ENCODE assay signal across 2 cellular contexts in the genomic region with DNA sequence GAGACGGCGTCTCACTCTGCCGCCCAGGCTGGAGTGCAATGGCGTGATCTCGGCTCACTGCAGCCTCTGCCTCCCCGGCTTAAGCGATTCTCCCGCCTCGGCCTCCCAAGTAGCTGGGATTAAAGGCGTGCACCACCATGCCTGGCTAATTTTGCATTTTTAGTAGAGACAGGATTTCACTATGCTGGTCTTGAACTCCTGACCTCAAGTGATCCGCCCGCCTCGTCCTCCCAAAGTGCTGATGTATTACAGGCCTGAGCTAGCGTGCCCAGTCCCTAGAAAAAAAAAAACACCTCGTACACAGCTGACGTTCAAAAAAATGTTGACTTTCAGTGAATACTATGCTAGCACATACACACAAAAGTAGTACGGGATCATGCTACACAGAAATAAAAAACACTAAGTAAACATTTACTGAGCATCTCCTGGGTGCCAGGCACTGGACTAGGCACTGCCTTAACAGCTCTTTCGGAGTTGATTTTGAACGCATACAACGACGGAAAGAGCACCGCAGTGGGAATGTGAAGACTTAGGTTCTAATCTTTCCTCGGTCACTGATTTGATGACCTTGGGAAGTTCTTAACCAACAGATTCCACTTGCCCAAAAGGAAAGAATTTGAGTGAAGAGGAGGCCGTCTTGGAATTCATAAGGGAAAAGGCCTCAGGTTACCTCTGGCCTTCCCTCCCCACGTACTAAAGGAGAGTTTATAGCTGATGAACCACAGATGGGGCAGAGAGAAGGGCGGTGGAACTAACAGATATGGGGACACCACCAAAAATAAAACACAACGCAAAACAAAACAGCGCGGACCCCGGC.
TF ChIP-seq lines count a peak whose summit lies in the region.

No MANE protein-coding gene starts in this region.

TF ChIP-seq in A549, 52 proteins besides CTCF, POLR2A, EP300 and RAD21 (continued from another document):
- TF ChIP-seq RCOR1 (IDR thresholded peaks at IDR 0.05; ENCODE audit: low read depth, low read length) (no peak), USF2 (IDR thresholded peaks at IDR 0.05) (no peak), MAFK (IDR thresholded peaks at IDR 0.05; ENCODE audit: partially characterized antibody) (no peak), MYC (IDR thresholded peaks at IDR 0.05; ENCODE audit: borderline replicate concordance, low read length) (no peak), ELK1 (IDR thresholded peaks at IDR 0.05; ENCODE audit: low read depth, low read length) (no peak), FOSB (CRISPR knock-in tag; IDR thresholded peaks at IDR 0.05) (no peak)

TF ChIP-seq in HCT116, 20 proteins besides CTCF, POLR2A, EP300 and RAD21 (continued from another document):
- TF ChIP-seq YY1 (IDR thresholded peaks at IDR 0.05; ENCODE audit: extremely low read depth, insufficient replicate concordance, low read depth, low read length): no peak
- no peak for TF ChIP-seq ZNF274 (IDR thresholded peaks at IDR 0.05; ENCODE audit: low read depth, low read length)
- no peak for TF ChIP-seq JUND (IDR thresholded peaks at IDR 0.05)
- TF ChIP-seq TCF7L2 (IDR thresholded peaks at IDR 0.05; ENCODE audit: borderline replicate concordance, extremely low read depth, insufficient read depth, insufficient read length): no peak
- no peak for TF ChIP-seq ATF3 (IDR thresholded peaks at IDR 0.05)
- TF ChIP-seq EZH2phosphoT487 (IDR thresholded peaks at IDR 0.05; ENCODE audit: borderline replicate concordance): no peak
- TF ChIP-seq SP1 (IDR thresholded peaks at IDR 0.05; ENCODE audit: low read depth): no peak
- TF ChIP-seq CEBPB (IDR thresholded peaks at IDR 0.05; ENCODE audit: low read depth): no peak
- no peak for TF ChIP-seq FOSL1 (IDR thresholded peaks at IDR 0.05; ENCODE audit: low read depth)
- no peak for TF ChIP-seq EGR1 (IDR thresholded peaks at IDR 0.05; ENCODE audit: low read depth)
